Comparison of ENCODE assay signal across 24 cellular contexts in genomic region chr1:236947794-236948193, GRCh38. TPM values are rescaled to one million over a fixed set of nuclear protein-coding genes. Genes with fewer than 3 reads are reported as not detected.
DNase-seq lines count a peak whose midpoint lies in the region; ATAC-seq and TF ChIP-seq lines count a peak whose summit lies in the region.
"Had no signal": no experiment of that assay in that cellular context is flagged by ENCODE, and none has a peak within 500 bp of the region (broad histone marks: within the 10 kb centered on the region; RNA-seq: fewer than 3 reads in every experiment).

No MANE protein-coding gene starts in this region.

- no peak overlapping the region for H3K4me2 ChIP-seq in PC-3 (ENCODE audit: low read length)
- H3K4me2 ChIP-seq: SK-N-SH had no signal

- no peak for TF ChIP-seq CTCF in HEK293 (tag by site-specific recombination; IDR thresholded peaks at IDR 0.05)
- no peak for TF ChIP-seq CTCF in dorsolateral prefrontal cortex (IDR thresholded peaks at IDR 0.05 in 54 of 56, conservative IDR thresholded peaks at IDR 0.05 in 2 of 56; ENCODE audit: low read depth in 1 of 56, partially characterized antibody in 56 of 56)
- TF ChIP-seq CTCF in BE2C (IDR thresholded peaks at IDR 0.05; ENCODE audit: low read depth, low read length) = no peak
- TF ChIP-seq CTCF in PC-3 (conservative IDR thresholded peaks at IDR 0.05; ENCODE audit: low read depth, low read length) = no peak

- no peaks in the 10 kb centered on the region for H3K36me3 Mint-ChIP-seq in activated naive CD8-positive, alpha-beta T cell treated with anti-CD3 and anti-CD28 coated beads, Interleukin-2, amount 50 U/mL, for 24 hours (ENCODE audit: low read depth)
- no peaks in the 10 kb centered on the region for H3K36me3 Mint-ChIP-seq in activated naive CD8-positive, alpha-beta T cell treated with anti-CD3 and anti-CD28 coated beads for 36 hours
- H3K36me3 Mint-ChIP-seq: CD14-positive monocyte had no signal

- BruUV-seq in PC-3 (replicated peaks; lab: Mats Ljungman, UMichigan) = no TSS peak

- CTCF ChIA-PET in HEK293 (lab: Yijun Ruan, JAX) = no interaction called here
- CTCF ChIA-PET in PC-3 (lab: Charles Lee) = no interaction called here

- H3K27me3 Mint-ChIP-seq in activated naive CD8-positive, alpha-beta T cell treated with anti-CD3 and anti-CD28 coated beads, Interleukin-2, amount 50 U/mL, for 24 hours = peaks cover 6% of the 10 kb centered on the region
- H3K27me3 Mint-ChIP-seq in activated naive CD8-positive, alpha-beta T cell treated with anti-CD3 and anti-CD28 coated beads for 36 hours = peaks cover 14% of the 10 kb centered on the region

- H3K4me1 ChIP-seq in HEK293 (ENCODE audit: control insufficient read depth, insufficient read depth, low read length) (peaks cover 11% of the 10 kb centered on the region), BE2C (no peaks in the 10 kb centered on the region), PC-3 (ENCODE audit: insufficient read depth, low read length) (no peaks in the 10 kb centered on the region)

- no peaks in the 10 kb centered on the region for H3K9me2 ChIP-seq in PC-3 (replicated peaks; ENCODE audit: low read length)
- H3K9me2 ChIP-seq: SK-N-SH had no signal

- H3K36me3 ChIP-seq in HEK293 (ENCODE audit: control insufficient read depth in 2 of 2, insufficient read depth in 1 of 2, low read length in 2 of 2) = no peaks in the 10 kb centered on the region
- H3K36me3 ChIP-seq in BE2C = no peaks in the 10 kb centered on the region
- no peaks in the 10 kb centered on the region for H3K36me3 ChIP-seq in PC-3 (ENCODE audit: low read depth, low read length)
- H3K36me3 ChIP-seq: HAP-1, MG63 had no signal

- intact Hi-C loops in dorsolateral prefrontal cortex (cut with DNase I) (no loop called here), PC-3 (cut with micrococcal nuclease) (no loop called here)

- H3K9me3 Mint-ChIP-seq in activated naive CD8-positive, alpha-beta T cell treated with anti-CD3 and anti-CD28 coated beads, Interleukin-2, amount 50 U/mL, for 24 hours = no peaks in the 10 kb centered on the region
- H3K9me3 Mint-ChIP-seq in activated naive CD8-positive, alpha-beta T cell treated with anti-CD3 and anti-CD28 coated beads for 36 hours = no peaks in the 10 kb centered on the region

- no peaks in the 10 kb centered on the region for H3K79me2 ChIP-seq in PC-3 (ENCODE audit: low read length)

- no peaks in the 10 kb centered on the region for H4K20me1 ChIP-seq in PC-3 (ENCODE audit: low read length)

- H3K27me3 ChIP-seq in dorsolateral prefrontal cortex = peaks cover 0 to 4% (median 0%) of the 10 kb centered on the region in 45 donors
- H3K27me3 ChIP-seq in BE2C = no peaks in the 10 kb centered on the region
- H3K27me3 ChIP-seq in PC-3 (ENCODE audit: low read length) = peaks cover 17% of the 10 kb centered on the region; the same call in 1 of the 2 replicates
- H3K27me3 ChIP-seq: MG63 had no signal

- no peak overlapping the region for H3K4me3 Mint-ChIP-seq in activated naive CD8-positive, alpha-beta T cell treated with anti-CD3 and anti-CD28 coated beads, Interleukin-2, amount 50 U/mL, for 24 hours
- H3K4me3 Mint-ChIP-seq in activated naive CD8-positive, alpha-beta T cell treated with anti-CD3 and anti-CD28 coated beads for 36 hours = no peak overlapping the region
- H3K4me3 Mint-ChIP-seq: CD14-positive monocyte had no signal

- H3K4me1 Mint-ChIP-seq in activated naive CD8-positive, alpha-beta T cell treated with anti-CD3 and anti-CD28 coated beads, Interleukin-2, amount 50 U/mL, for 24 hours = no peaks in the 10 kb centered on the region
- no peaks in the 10 kb centered on the region for H3K4me1 Mint-ChIP-seq in activated naive CD8-positive, alpha-beta T cell treated with anti-CD3 and anti-CD28 coated beads for 36 hours
- H3K4me1 Mint-ChIP-seq: CD14-positive monocyte had no signal

- peak; percentile 1 for DNase-seq in activated naive CD8-positive, alpha-beta T cell treated with anti-CD3 and anti-CD28 coated beads, Interleukin-2, amount 50 U/mL, for 24 hours
- DNase-seq in activated naive CD8-positive, alpha-beta T cell treated with anti-CD3 and anti-CD28 coated beads for 36 hours = no peak
- DNase-seq in G401 (ENCODE audit: low spot score) = peak; percentile 52
- DNase-seq in dorsolateral prefrontal cortex = peak in 3 of 10 donors; percentile 27 to 43 (median 27)
- DNase-seq in BE2C = no peak
- DNase-seq in PC-3 = no peak
- DNase-seq: ACHN; DMS79; IMR-90; Kasumi-1; MG63; NCI-H1092; NCI-H1436 treated with DMSO at 0.1 percent for 48 hours; NCI-H2029 treated with DMSO at 0.1 percent for 48 hours; NCI-H2171; NCI-H526; NK-92 treated with Interleukin-12 subunit alpha and Interleukin-12 subunit beta, amount 100 ng/mL, for 24 hours; SHP77 treated with DMSO at 0.1 percent for 48 hours; SK-N-SH had no signal

- H3K9ac ChIP-seq in PC-3 (ENCODE audit: low read length) = no peak overlapping the region
- H3K9ac ChIP-seq: SK-N-SH had no signal

- no peaks in the 10 kb centered on the region for H3F3A ChIP-seq in PC-3 (ENCODE audit: low read length, unreplicated experiment)

- H3K9me3 ChIP-seq in HEK293 (ENCODE audit: control insufficient read depth, insufficient read depth, low read depth, low read length) (no peaks in the 10 kb centered on the region), BE2C (no peaks in the 10 kb centered on the region), PC-3 (ENCODE audit: low read length) (no peaks in the 10 kb centered on the region)
- H3K9me3 ChIP-seq: HAP-1, MG63, SK-N-SH had no signal

- no peak overlapping the region for H2AFZ ChIP-seq in PC-3 (ENCODE audit: low read length)

- H3K27ac Mint-ChIP-seq in activated naive CD8-positive, alpha-beta T cell treated with anti-CD3 and anti-CD28 coated beads, Interleukin-2, amount 50 U/mL, for 24 hours = no peak overlapping the region
- no peak overlapping the region for H3K27ac Mint-ChIP-seq in activated naive CD8-positive, alpha-beta T cell treated with anti-CD3 and anti-CD28 coated beads for 36 hours
- H3K27ac Mint-ChIP-seq: CD14-positive monocyte had no signal

- ATAC-seq in activated naive CD8-positive, alpha-beta T cell treated with anti-CD3 and anti-CD28 coated beads, Interleukin-2, amount 50 U/mL, for 24 hours = no peak
- ATAC-seq in PC-3 (no peak), GM21360 (IDR thresholded peaks at IDR 0.05; ENCODE audit: unreplicated experiment) (no peak)

- in situ Hi-C loops in G401 (cut with HindIII; ENCODE audit: low sequenced_read_pairs) = no loop called here

- POLR2A ChIA-PET in HEK293 (lab: Yijun Ruan, JAX) (no interaction called here), PC-3 (lab: Charles Lee; ENCODE audit: unreplicated experiment) (no interaction called here)

- H3K4me3 ChIP-seq in HEK293 (ENCODE audit: low read depth, low read length) (no peak overlapping the region), dorsolateral prefrontal cortex (no peak overlapping the region), BE2C (ENCODE audit: low read depth, low read length) (no peak overlapping the region), PC-3 (ENCODE audit: low read length) (no peak overlapping the region)
- H3K4me3 ChIP-seq: HAP-1, MG63 had no signal

- H3K27ac ChIP-seq in HEK293 (ENCODE audit: extremely low read depth, low read depth, low read length) (no peak overlapping the region), dorsolateral prefrontal cortex (peak overlapping the region in 30 of 59 donors; percentile 17 to 74 (median 40)), PC-3 (ENCODE audit: low read length) (no peak overlapping the region)
- H3K27ac ChIP-seq: HL-60 had no signal

TF ChIP-seq in HEK293, 187 proteins besides CTCF, POLR2A, EP300 and RAD21:
- no peak for TF ChIP-seq SCRT1 (tag by site-specific recombination; IDR thresholded peaks at IDR 0.05; ENCODE audit: borderline replicate concordance)
- TF ChIP-seq PRDM1 (tag by site-specific recombination; IDR thresholded peaks at IDR 0.05) = peak; percentile 73

RNA-seq across cellular contexts. Expression of gene MT1HL1, which starts 56.4 kb away (rescaled TPM):
- total RNA-seq in activated naive CD8-positive, alpha-beta T cell treated with anti-CD3 and anti-CD28 coated beads for 36 hours = not detected
- total RNA-seq in G401 (2014; rRNA removed; shearing (Covaris generic)) = not detected in 2 replicates
- total RNA-seq in dorsolateral prefrontal cortex (not detected), PC-3 (2014; rRNA removed) (not detected in 2 replicates)
- not detected for polyA plus RNA-seq in BE2C (2012; ENCODE audit: insufficient read depth, insufficient read length, low read depth)
- total RNA-seq: IMR-90 had no signal
- polyA plus RNA-seq: CD14-positive monocyte, IMR-90, SK-N-SH had no signal

Comparison
In these comparisons a context has a peak if more than half of its experiments do, and no peak if none do; other contexts are left out.
1. DNase-seq: peak in activated naive CD8-positive, alpha-beta T cell treated with anti-CD3 and anti-CD28 coated beads, Interleukin-2, amount 50 U/mL, for 24 hours (single experiment) and G401 (single experiment); none in activated naive CD8-positive, alpha-beta T cell treated with anti-CD3 and anti-CD28 coated beads for 36 hours (single experiment), BE2C (single experiment) and PC-3 (single experiment).
2. H3K27ac ChIP-seq: peak in dorsolateral prefrontal cortex (30 of 59); none in HEK293 (single experiment) and PC-3 (single experiment).